Comparison of ENCODE assay signal across 13 cellular contexts in genomic region chr11:1759851-1760220, GRCh38. TPM values are rescaled to one million over a fixed set of nuclear protein-coding genes. Genes with fewer than 3 reads are reported as not detected.
DNase-seq lines count a peak whose midpoint lies in the region; ATAC-seq and TF ChIP-seq lines count a peak whose summit lies in the region.
"Had no signal": no experiment of that assay in that cellular context is flagged by ENCODE, and none has a peak within 500 bp of the region (broad histone marks: within the 10 kb centered on the region; RNA-seq: fewer than 3 reads in every experiment).

No MANE protein-coding gene starts in this region.

- H4K20me1 ChIP-seq in OCI-LY7 (ENCODE audit: insufficient read depth, low read length): no peaks in the 10 kb centered on the region

- H3K4me1 Mint-ChIP-seq in natural killer cell (peaks cover 52 to 78% of the 10 kb centered on the region in 2 donors), T-helper 17 cell (peaks cover 46% of the 10 kb centered on the region)

- peaks cover 0 to 63% (median 29%) of the 10 kb centered on the region in 9 donors for H3K36me3 ChIP-seq in heart right ventricle
- H3K36me3 ChIP-seq in colonic mucosa: peaks cover 11% of the 10 kb centered on the region
- H3K36me3 ChIP-seq in upper lobe of left lung: peaks cover 15 to 63% (median 60%) of the 10 kb centered on the region in 4 donors
- H3K36me3 ChIP-seq in OCI-LY7 (ENCODE audit: insufficient read depth, low read length): no peaks in the 10 kb centered on the region

- no peak overlapping the region for H3K4me2 ChIP-seq in OCI-LY7 (ENCODE audit: low read length)

- H3K79me2 ChIP-seq in OCI-LY7 (ENCODE audit: insufficient read depth, low read depth, low read length): no peaks in the 10 kb centered on the region

- TF ChIP-seq EP300 in upper lobe of left lung (IDR thresholded peaks at IDR 0.05): no peak

- no peak for TF ChIP-seq CTCF in heart right ventricle (IDR thresholded peaks at IDR 0.05)
- no peak for TF ChIP-seq CTCF in colonic mucosa (IDR thresholded peaks at IDR 0.05)
- TF ChIP-seq CTCF in natural killer cell (IDR thresholded peaks at IDR 0.05): no peak
- no peak for TF ChIP-seq CTCF in upper lobe of left lung (IDR thresholded peaks at IDR 0.05)
- no peak for TF ChIP-seq CTCF in OCI-LY7 (conservative IDR thresholded peaks at IDR 0.05; ENCODE audit: low read length)

- H3K4me1 ChIP-seq in heart right ventricle (peaks cover 39 to 93% (median 84%) of the 10 kb centered on the region in 9 donors), colonic mucosa (peaks cover 9% of the 10 kb centered on the region), upper lobe of left lung (peaks cover 45 to 93% (median 83%) of the 10 kb centered on the region in 4 donors), OCI-LY7 (ENCODE audit: insufficient read depth, low read length, poor library complexity, severe bottlenecking) (peaks cover 15% of the 10 kb centered on the region)

- DNase-seq in heart right ventricle (no peak), left cardiac atrium (no peak), colonic mucosa (no peak), natural killer cell (no peak), upper lobe of left lung (peak; percentile 41 to 42), T-helper 17 cell (no peak), OCI-LY7 (ENCODE audit: low spot score) (no peak), NCI-H2171 treated with DMSO at 0.1 percent for 48 hours (lab: John Stamatoyannopoulos, UW) (no peak)
- DNase-seq: activated CD4-positive, alpha-beta T cell treated with anti-CD3 and anti-CD28 coated beads for 4 hours; DMS79 treated with DMSO at 0.1 percent for 48 hours; MG63; naive B cell; stimulated activated CD4-positive, alpha-beta T cell treated with anti-CD3 and anti-CD28 coated beads, Interleukin-12 subunit alpha, Interleukin-12 subunit beta, amount 100 ng/mL, for 4 hours had no signal

- peak overlapping the region; percentile 93 to 99 (median 97) for H3K27ac ChIP-seq in heart right ventricle
- peak overlapping the region; percentile 18 for H3K27ac ChIP-seq in colonic mucosa
- H3K27ac ChIP-seq in upper lobe of left lung: peak overlapping the region; percentile 68 to 97 (median 93)
- H3K27ac ChIP-seq in OCI-LY7 (ENCODE audit: low read depth, low read length, poor library complexity, severe bottlenecking): no peak overlapping the region

- CTCF ChIA-PET in OCI-LY7 (lab: Charles Lee; ENCODE audit: unreplicated experiment): no interaction called here

- H3K4me3 ChIP-seq in heart right ventricle (peak overlapping the region in 6 of 10 donors; percentile 3 to 100 (median 51)), colonic mucosa (no peak overlapping the region), upper lobe of left lung (peak overlapping the region in 2 of 4 donors; percentile 30 to 96), OCI-LY7 (ENCODE audit: low read depth, low read length, poor library complexity, severe bottlenecking) (no peak overlapping the region)
- H3K4me3 ChIP-seq: MG63 had no signal

- BruUV-seq in OCI-LY7 (replicated peaks; lab: Mats Ljungman, UMichigan): no TSS peak

- no peak overlapping the region for H2AFZ ChIP-seq in OCI-LY7 (ENCODE audit: low read length)

- WGBS in heart right ventricle, 2 donors: 32 to 63% methylated on average over 5 of the region's 5 CpGs
- WGBS in upper lobe of left lung, 2 donors: 55% methylated on average over 5 of the region's 5 CpGs; no CpG with 5 or more reads in 1 of the 2 donors

- no peaks in the 10 kb centered on the region for H3K9me2 ChIP-seq in OCI-LY7 (ENCODE audit: insufficient read depth, low read length)

- H3K27me3 ChIP-seq in heart right ventricle (no peaks in the 10 kb centered on the region), colonic mucosa (no peaks in the 10 kb centered on the region), upper lobe of left lung (no peaks in the 10 kb centered on the region)
- H3K27me3 ChIP-seq: MG63 had no signal

- H3K4me3 Mint-ChIP-seq in natural killer cell: peak overlapping the region; percentile 85
- no peak overlapping the region for H3K4me3 Mint-ChIP-seq in T-helper 17 cell

- POLR2A ChIA-PET in OCI-LY7 (lab: Charles Lee): no interaction called here

- TF ChIP-seq POLR2A in upper lobe of left lung (IDR thresholded peaks at IDR 0.05): no peak

- H3K27ac Mint-ChIP-seq in natural killer cell (peak overlapping the region; percentile 86 to 93), T-helper 17 cell (no peak overlapping the region)
- H3K27ac Mint-ChIP-seq: naive B cell had no signal

- H3K9ac ChIP-seq in colonic mucosa (ENCODE audit: low read depth in 2 of 2, low read length in 2 of 2): peak overlapping the region; percentile 46 to 50

- ATAC-seq in heart right ventricle: no peak
- no peak for ATAC-seq in left cardiac atrium
- no peak for ATAC-seq in natural killer cell
- no peak for ATAC-seq in upper lobe of left lung (ENCODE audit: low FRiP score in 2 of 2)
- ATAC-seq in T-helper 17 cell: no peak

- no peaks in the 10 kb centered on the region for H3K9me3 ChIP-seq in heart right ventricle
- H3K9me3 ChIP-seq in colonic mucosa: no peaks in the 10 kb centered on the region
- no peaks in the 10 kb centered on the region for H3K9me3 ChIP-seq in upper lobe of left lung
- no peaks in the 10 kb centered on the region for H3K9me3 ChIP-seq in T-helper 17 cell (ENCODE audit: control insufficient read depth, low read length, poor library complexity, severe bottlenecking)
- H3K9me3 ChIP-seq in OCI-LY7 (ENCODE audit: low read length): no peaks in the 10 kb centered on the region
- H3K9me3 ChIP-seq: MG63 had no signal

- no peaks in the 10 kb centered on the region for H3K36me3 Mint-ChIP-seq in natural killer cell
- no peaks in the 10 kb centered on the region for H3K36me3 Mint-ChIP-seq in T-helper 17 cell (ENCODE audit: low read depth)

- intact Hi-C loops in heart right ventricle (cut with DNase I) (loop anchor here in 5 of 10 donors (5.0 to 10.0 kb wide), 6 partner anchors 43 to 542 kb away; partner anchors contain the start of genes C11orf21 (in 1 of the 5), SYT8 (in 1 of the 5) and TSPAN32 (in 1 of the 5)), left cardiac atrium (cut with DNase I) (no loop called here), colonic mucosa (cut with DNase I) (no loop called here), natural killer cell (cut with micrococcal nuclease) (no loop called here), OCI-LY7 (cut with micrococcal nuclease; ENCODE audit: unreplicated experiment) (no loop called here)

- no peaks in the 10 kb centered on the region for H3K9me3 Mint-ChIP-seq in natural killer cell
- H3K9me3 Mint-ChIP-seq: naive B cell had no signal

- H3K27me3 Mint-ChIP-seq in natural killer cell (ENCODE audit: low read depth in 2 of 2) (no peaks in the 10 kb centered on the region), T-helper 17 cell (no peaks in the 10 kb centered on the region)
- H3K27me3 Mint-ChIP-seq: naive B cell had no signal

RNA-seq across cellular contexts. Expression of gene CTSD, which starts 3.9 kb away (rescaled TPM):
- total RNA-seq in heart right ventricle (1,000 to 10,000 TPM in 2 of 10 donors, 100 to 1,000 TPM in 8; 501 to 1,070 (median 786) TPM), left cardiac atrium (100 to 1,000 TPM; 635 to 667 TPM), colonic mucosa (100 to 1,000 TPM; 633 to 887 TPM), natural killer cell (100 to 1,000 TPM; 388 to 446 (median 415) TPM), upper lobe of left lung (1,000 to 10,000 TPM in 5 of 6 donors, 100 to 1,000 TPM in 1; 993 to 3,355 (median 2,221) TPM), T-helper 17 cell (10 to 100 TPM; 79.6 to 83.2 TPM), OCI-LY7 (2022) (35.5 and 44.1 TPM in 2 replicates)
- polyA plus RNA-seq in heart right ventricle: 100 to 1,000 TPM; 431 to 976 TPM
- total RNA-seq in OCI-LY7 (2014; rRNA removed; shearing (Covaris generic)): 27.7 and 31.7 TPM in 2 replicates

RNA-seq across cellular contexts. Expression of gene IFITM10, which starts 9.4 kb away (rescaled TPM):
- total RNA-seq in heart right ventricle (1 to 10 TPM in 4 of 10 donors, under 1 TPM in 6; 0.18 to 2.4 (median 0.42) TPM), left cardiac atrium (under 1 TPM; 0.27 to 0.76 TPM), colonic mucosa (1 to 10 TPM in 1 of 2 donors, under 1 TPM in 1; 0.42 to 1.1 TPM), natural killer cell (1 to 10 TPM; 5.5 to 8.1 (median 6.5) TPM), upper lobe of left lung (10 to 100 TPM in 4 of 6 donors, 1 to 10 TPM in 2; 8.7 to 28.3 (median 14.2) TPM), T-helper 17 cell (under 1 TPM; 0.78 to 0.90 TPM), OCI-LY7 (2022) (0.30 and 1.2 TPM in 2 replicates)
- polyA plus RNA-seq in heart right ventricle: under 1 TPM; 0.07 to 0.80 TPM
- total RNA-seq in OCI-LY7 (2014; rRNA removed; shearing (Covaris generic)): 0.05 and 0.38 TPM in 2 replicates

Comparison
In these comparisons a context has a peak if more than half of its experiments do, and no peak if none do; other contexts are left out.
1. DNase-seq: peak in upper lobe of left lung (2 of 2); none in heart right ventricle (0 of 2), left cardiac atrium (single experiment), colonic mucosa (single experiment), natural killer cell (single experiment), T-helper 17 cell (0 of 3), OCI-LY7 (single experiment) and NCI-H2171 treated with DMSO at 0.1 percent for 48 hours (single experiment).
2. H3K4me3 ChIP-seq: peak in heart right ventricle (6 of 10); none in colonic mucosa (single experiment) and OCI-LY7 (single experiment).
3. RNA of gene CTSD, which starts 3.9 kb away (total RNA-seq): 993 to 3,355 TPM in upper lobe of left lung, 633 to 887 TPM in colonic mucosa, 501 to 1,070 TPM in heart right ventricle, 635 to 667 TPM in left cardiac atrium and 388 to 446 TPM in natural killer cell; 79.6 to 83.2 TPM in T-helper 17 cell and 27.7 to 44.1 TPM in OCI-LY7; every median in the first group is over 4 times any median in the second.